Comparison of ENCODE assay signal across 10 cellular contexts in genomic region chr13:89514534-89515312, GRCh38.
DNase-seq lines count a peak whose midpoint lies in the region; ATAC-seq and TF ChIP-seq lines count a peak whose summit lies in the region.
"Had no signal": no experiment of that assay in that cellular context is flagged by ENCODE, and none has a peak within 500 bp of the region (broad histone marks: within the 10 kb centered on the region; RNA-seq: fewer than 3 reads in every experiment).

No MANE protein-coding gene starts in this region.

- no peak for TF ChIP-seq CTCF in astrocyte of the spinal cord (IDR thresholded peaks at IDR 0.05; ENCODE audit: low read depth, low read length)

- in situ Hi-C loops in astrocyte of the spinal cord (cut with HindIII; ENCODE audit: low sequenced_read_pairs) = no loop called here

- H3K4me3 ChIP-seq in astrocyte of the spinal cord (ENCODE audit: low read depth, low read length) = no peak overlapping the region
- H3K4me3 ChIP-seq: colonic mucosa, K562 had no signal

- DNase-seq in COR-L47 (lab: John Stamatoyannopoulos, UW) = peak; percentile 8
- peak; percentile 66 for DNase-seq in NCI-H146 (lab: John Stamatoyannopoulos, UW)
- peak; percentile 73 for DNase-seq in astrocyte of the spinal cord (ENCODE audit: low read depth, low spot score)
- peak; percentile 24 for DNase-seq in left kidney (ENCODE audit: low read depth, low spot score)
- DNase-seq in activated naive CD4-positive, alpha-beta T cell treated with anti-CD3 and anti-CD28 coated beads, Interleukin-2, amount 50 U/mL, for 16 hours = no peak
- no peak for DNase-seq in stimulated activated CD4-positive, alpha-beta T cell treated with anti-CD3 and anti-CD28 coated beads, Interleukin-1b, Interleukin-23, amount 100 ng/mL, for 48 hours
- DNase-seq: colonic mucosa had no signal

- no peak for TF ChIP-seq POLR2A in GM18505 (IDR thresholded peaks at IDR 0.05; ENCODE audit: borderline replicate concordance, extremely low read depth, insufficient read depth, insufficient read length)

- ATAC-seq in GM19035 (IDR thresholded peaks at IDR 0.05; ENCODE audit: unreplicated experiment) (no peak), GM18505 (IDR thresholded peaks at IDR 0.05; ENCODE audit: unreplicated experiment) (no peak)
- ATAC-seq: K562 had no signal

Comparison
In these comparisons a context has a peak if more than half of its experiments do, and no peak if none do; other contexts are left out.
1. DNase-seq: peak in COR-L47 (single experiment), NCI-H146 (single experiment), astrocyte of the spinal cord (single experiment) and left kidney (single experiment); none in activated naive CD4-positive, alpha-beta T cell treated with anti-CD3 and anti-CD28 coated beads, Interleukin-2, amount 50 U/mL, for 16 hours (single experiment) and stimulated activated CD4-positive, alpha-beta T cell treated with anti-CD3 and anti-CD28 coated beads, Interleukin-1b, Interleukin-23, amount 100 ng/mL, for 48 hours (single experiment).